1 cellular context compared by ENCODE assay signal in the genomic region with DNA sequence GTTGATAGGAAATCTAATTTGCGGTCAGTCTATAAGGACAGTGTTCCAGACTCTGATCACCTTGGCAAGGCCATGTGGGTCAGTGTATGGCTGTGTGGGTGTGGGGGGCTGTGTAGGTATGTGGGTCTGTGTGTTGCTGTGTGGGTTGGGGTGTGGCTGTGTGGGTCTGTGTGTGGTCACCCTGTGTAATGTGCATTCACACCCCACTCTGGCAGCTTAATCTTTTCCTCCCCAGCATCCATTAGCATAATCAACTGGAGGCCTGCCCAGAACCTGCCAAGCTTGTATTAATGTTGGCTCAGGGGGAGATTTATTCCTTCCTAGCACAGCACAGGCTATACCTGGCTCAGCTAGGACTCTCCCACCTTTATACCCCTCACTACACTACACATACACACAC.
A peak's percentile ranks its signal among the peaks of the same experiment; 100 is the strongest.
TF ChIP-seq lines count a peak whose summit lies in the region.

No MANE protein-coding gene starts in this region.

TF ChIP-seq in K562, 482 proteins besides CTCF, POLR2A, EP300 and RAD21 (continued from another document):
- TF ChIP-seq, protein P1, sequence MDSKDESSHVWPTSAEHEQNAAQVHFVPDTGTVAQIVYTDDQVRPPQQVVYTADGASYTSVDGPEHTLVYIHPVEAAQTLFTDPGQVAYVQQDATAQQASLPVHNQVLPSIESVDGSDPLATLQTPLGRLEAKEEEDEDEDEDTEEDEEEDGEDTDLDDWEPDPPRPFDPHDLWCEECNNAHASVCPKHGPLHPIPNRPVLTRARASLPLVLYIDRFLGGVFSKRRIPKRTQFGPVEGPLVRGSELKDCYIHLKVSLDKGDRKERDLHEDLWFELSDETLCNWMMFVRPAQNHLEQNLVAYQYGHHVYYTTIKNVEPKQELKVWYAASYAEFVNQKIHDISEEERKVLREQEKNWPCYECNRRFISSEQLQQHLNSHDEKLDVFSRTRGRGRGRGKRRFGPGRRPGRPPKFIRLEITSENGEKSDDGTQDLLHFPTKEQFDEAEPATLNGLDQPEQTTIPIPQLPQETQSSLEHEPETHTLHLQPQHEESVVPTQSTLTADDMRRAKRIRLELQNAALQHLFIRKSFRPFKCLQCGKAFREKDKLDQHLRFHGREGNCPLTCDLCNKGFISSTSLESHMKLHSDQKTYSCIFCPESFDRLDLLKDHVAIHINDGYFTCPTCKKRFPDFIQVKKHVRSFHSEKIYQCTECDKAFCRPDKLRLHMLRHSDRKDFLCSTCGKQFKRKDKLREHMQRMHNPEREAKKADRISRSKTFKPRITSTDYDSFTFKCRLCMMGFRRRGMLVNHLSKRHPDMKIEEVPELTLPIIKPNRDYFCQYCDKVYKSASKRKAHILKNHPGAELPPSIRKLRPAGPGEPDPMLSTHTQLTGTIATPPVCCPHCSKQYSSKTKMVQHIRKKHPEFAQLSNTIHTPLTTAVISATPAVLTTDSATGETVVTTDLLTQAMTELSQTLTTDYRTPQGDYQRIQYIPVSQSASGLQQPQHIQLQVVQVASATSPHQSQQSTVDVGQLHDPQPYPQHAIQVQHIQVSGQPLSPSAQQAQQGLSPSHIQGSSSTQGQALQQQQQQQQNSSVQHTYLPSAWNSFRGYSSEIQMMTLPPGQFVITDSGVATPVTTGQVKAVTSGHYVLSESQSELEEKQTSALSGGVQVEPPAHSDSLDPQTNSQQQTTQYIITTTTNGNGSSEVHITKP (IDR thresholded peaks at IDR 0.05; ENCODE audit: partially characterized antibody) = no peak
- TF ChIP-seq FIP1L1 (IDR thresholded peaks at IDR 0.05; ENCODE audit: low read depth, low read length, poor library complexity, severe bottlenecking) (no peak), ZNF589 (CRISPR knock-in tag; IDR thresholded peaks at IDR 0.05; ENCODE audit: low read depth) (no peak), BRD4 (IDR thresholded peaks at IDR 0.05) (no peak)
- TF ChIP-seq, protein P2, sequence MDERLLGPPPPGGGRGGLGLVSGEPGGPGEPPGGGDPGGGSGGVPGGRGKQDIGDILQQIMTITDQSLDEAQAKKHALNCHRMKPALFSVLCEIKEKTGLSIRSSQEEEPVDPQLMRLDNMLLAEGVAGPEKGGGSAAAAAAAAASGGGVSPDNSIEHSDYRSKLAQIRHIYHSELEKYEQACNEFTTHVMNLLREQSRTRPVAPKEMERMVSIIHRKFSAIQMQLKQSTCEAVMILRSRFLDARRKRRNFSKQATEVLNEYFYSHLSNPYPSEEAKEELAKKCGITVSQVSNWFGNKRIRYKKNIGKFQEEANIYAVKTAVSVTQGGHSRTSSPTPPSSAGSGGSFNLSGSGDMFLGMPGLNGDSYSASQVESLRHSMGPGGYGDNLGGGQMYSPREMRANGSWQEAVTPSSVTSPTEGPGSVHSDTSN (CRISPR knock-in tag; IDR thresholded peaks at IDR 0.05; ENCODE audit: low read depth) = no peak
- TF ChIP-seq, protein P2 (tag; conservative IDR thresholded peaks at IDR 0.05; ENCODE audit: low read depth) = peak; percentile 50; the same call in 1 of the 2 replicates
